Comparison of ENCODE assay signal across 18 cellular contexts in the genomic region with DNA sequence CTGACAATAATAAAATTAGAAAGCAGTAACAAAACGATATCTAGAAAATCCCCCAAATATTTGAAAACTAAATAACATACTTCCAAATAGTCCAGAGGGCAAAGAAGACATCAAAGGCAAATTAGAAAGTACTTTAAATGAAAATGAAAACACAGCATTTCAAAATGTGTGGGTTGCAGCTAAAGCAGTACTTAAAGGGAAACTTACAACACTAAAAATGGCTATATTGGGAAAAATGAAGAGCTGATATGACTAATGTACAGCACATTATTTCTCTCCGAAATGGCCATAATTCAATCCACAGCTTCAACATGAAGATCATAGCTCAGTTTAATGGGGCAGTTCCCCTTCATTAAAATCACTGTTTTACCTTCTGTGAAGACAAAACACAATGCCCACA.
DNase-seq lines count a peak whose midpoint lies in the region; ATAC-seq and TF ChIP-seq lines count a peak whose summit lies in the region.
"Had no signal": no experiment of that assay in that cellular context is flagged by ENCODE, and none has a peak within 500 bp of the region (broad histone marks: within the 10 kb centered on the region; RNA-seq: fewer than 3 reads in every experiment).

No MANE protein-coding gene starts in this region.

- peak overlapping the region; percentile 68 for H3K4me3 Mint-ChIP-seq in activated T-helper 1 cell treated with anti-CD3 and anti-CD28 coated beads, Interleukin-12 subunit alpha, Interleukin-12 subunit beta, Interleukin-2, Interleukin-4 antibody, amounts not matched to agents 30 ng/mL and 10 ng/mL and 1 ng/mL, durations not matched to agents 14 hours and 24 hours and 36 hours
- H3K4me3 Mint-ChIP-seq in naive thymus-derived CD8-positive, alpha-beta T cell, result peak overlapping the region; percentile 34 to 87 (median 68)

- no peaks in the 10 kb centered on the region for H3K9me3 ChIP-seq in mucosa of descending colon
- H3K9me3 ChIP-seq: right lobe of liver had no signal

- H3K4me3 ChIP-seq in GM12865 (ENCODE audit: low read depth, low read length) (peak overlapping the region; percentile 26; the same call in 1 of the 2 replicates), mucosa of descending colon (no peak overlapping the region)
- H3K4me3 ChIP-seq: hepatocyte, PC-9, right lobe of liver had no signal

- peaks cover 44% of the 10 kb centered on the region for H3K36me3 Mint-ChIP-seq in activated T-helper 1 cell treated with anti-CD3 and anti-CD28 coated beads, Interleukin-12 subunit alpha, Interleukin-12 subunit beta, Interleukin-2, Interleukin-4 antibody, amounts not matched to agents 30 ng/mL and 10 ng/mL and 1 ng/mL, durations not matched to agents 14 hours and 24 hours and 36 hours (ENCODE audit: low read depth)
- peaks cover 11 to 88% (median 51%) of the 10 kb centered on the region in 3 donors for H3K36me3 Mint-ChIP-seq in naive thymus-derived CD8-positive, alpha-beta T cell

- H3K4me1 Mint-ChIP-seq in activated T-helper 1 cell treated with anti-CD3 and anti-CD28 coated beads, Interleukin-12 subunit alpha, Interleukin-12 subunit beta, Interleukin-2, Interleukin-4 antibody, amounts not matched to agents 30 ng/mL and 10 ng/mL and 1 ng/mL, durations not matched to agents 14 hours and 24 hours and 36 hours (ENCODE audit: low read depth), result peaks cover 58% of the 10 kb centered on the region
- peaks cover 15 to 53% (median 48%) of the 10 kb centered on the region in 4 donors for H3K4me1 Mint-ChIP-seq in naive thymus-derived CD8-positive, alpha-beta T cell

- POLR2A ChIA-PET in naive thymus-derived CD8-positive, alpha-beta T cell (lab: Charles Lee), result interaction anchor here (1.0 to 1.5 kb wide), 3 partner anchors 39 to 165 kb away, joined by 3 to 4 read pairs (median 4); a partner anchor contains a TSS

- peak overlapping the region; percentile 72 for H3K27ac Mint-ChIP-seq in activated T-helper 1 cell treated with anti-CD3 and anti-CD28 coated beads, Interleukin-12 subunit alpha, Interleukin-12 subunit beta, Interleukin-2, Interleukin-4 antibody, amounts not matched to agents 30 ng/mL and 10 ng/mL and 1 ng/mL, durations not matched to agents 14 hours and 24 hours and 36 hours
- H3K27ac Mint-ChIP-seq in naive thymus-derived CD8-positive, alpha-beta T cell, result peak overlapping the region; percentile 76 to 99 (median 93)

- no peak for TF ChIP-seq CTCF in GM12865 (IDR thresholded peaks at IDR 0.05; ENCODE audit: insufficient read depth, low read depth, low read length, missing control alignments)
- TF ChIP-seq CTCF in mucosa of descending colon (IDR thresholded peaks at IDR 0.05), result no peak

- H3K9me3 Mint-ChIP-seq in activated T-helper 1 cell treated with anti-CD3 and anti-CD28 coated beads, Interleukin-12 subunit alpha, Interleukin-12 subunit beta, Interleukin-2, Interleukin-4 antibody, amounts not matched to agents 30 ng/mL and 10 ng/mL and 1 ng/mL, durations not matched to agents 14 hours and 24 hours and 36 hours, result no peaks in the 10 kb centered on the region
- no peaks in the 10 kb centered on the region for H3K9me3 Mint-ChIP-seq in naive thymus-derived CD8-positive, alpha-beta T cell

- no peaks in the 10 kb centered on the region for H3K4me1 ChIP-seq in mucosa of descending colon (ENCODE audit: low read depth)
- H3K4me1 ChIP-seq: right lobe of liver had no signal

- peak; percentile 28 for DNase-seq in CD1c-positive myeloid dendritic cell (ENCODE audit: extremely low spot score)
- DNase-seq in GM12865 (ENCODE audit: low read depth), result peak; percentile 8
- no peak for DNase-seq in activated T-helper 1 cell treated with anti-CD3 and anti-CD28 coated beads, Interleukin-12 subunit alpha, Interleukin-12 subunit beta, Interleukin-2, Interleukin-4 antibody, amounts not matched to agents 30 ng/mL and 10 ng/mL and 1 ng/mL, durations not matched to agents 14 hours and 24 hours and 36 hours (ENCODE audit: low spot score)
- DNase-seq in naive thymus-derived CD8-positive, alpha-beta T cell, result no peak
- DNase-seq in sciatic nerve (ENCODE audit: low spot score), result no peak
- no peak for DNase-seq in NCI-H774 (lab: John Stamatoyannopoulos, UW)
- no peak for DNase-seq in mucosa of descending colon
- DNase-seq: AML-193; DND-41; effector CD8-positive, alpha-beta T cell; IMR-90; midbrain; NCI-H526; nucleus accumbens; PC-9; right lobe of liver; stimulated activated CD4-positive, alpha-beta T cell treated with anti-CD3 and anti-CD28 coated beads, Interleukin-1b, Interleukin-23, amount 100 ng/mL, for 48 hours had no signal

- no peaks in the 10 kb centered on the region for H3K36me3 ChIP-seq in mucosa of descending colon (ENCODE audit: low read depth)

- intact Hi-C loops in activated T-helper 1 cell treated with anti-CD3 and anti-CD28 coated beads, Interleukin-12 subunit alpha, Interleukin-12 subunit beta, Interleukin-2, Interleukin-4 antibody, amounts not matched to agents 30 ng/mL and 10 ng/mL and 1 ng/mL, durations not matched to agents 14 hours and 24 hours and 36 hours (cut with micrococcal nuclease), result loop anchor here (1.0 to 2.0 kb wide), 3 partner anchors 59 to 426 kb away; a partner anchor contains a TSS
- intact Hi-C loops in sciatic nerve (cut with DNase I) (loop anchor here (10.0 kb wide), 1 partner anchor 396 kb away; no protein-coding TSS in a partner anchor), mucosa of descending colon (cut with DNase I, micrococcal nuclease) (no loop called here)

- peak; percentile 36 to 37 for ATAC-seq in naive thymus-derived CD8-positive, alpha-beta T cell
- ATAC-seq in sciatic nerve (no peak), mucosa of descending colon (no peak)

- no peaks in the 10 kb centered on the region for H3K27me3 Mint-ChIP-seq in activated T-helper 1 cell treated with anti-CD3 and anti-CD28 coated beads, Interleukin-12 subunit alpha, Interleukin-12 subunit beta, Interleukin-2, Interleukin-4 antibody, amounts not matched to agents 30 ng/mL and 10 ng/mL and 1 ng/mL, durations not matched to agents 14 hours and 24 hours and 36 hours (ENCODE audit: insufficient read depth)
- no peaks in the 10 kb centered on the region for H3K27me3 Mint-ChIP-seq in naive thymus-derived CD8-positive, alpha-beta T cell

Comparison
In these comparisons a context has a peak if more than half of its experiments do, and no peak if none do; other contexts are left out.
1. DNase-seq: peak in CD1c-positive myeloid dendritic cell (single experiment) and GM12865 (single experiment); none in activated T-helper 1 cell treated with anti-CD3 and anti-CD28 coated beads, Interleukin-12 subunit alpha, Interleukin-12 subunit beta, Interleukin-2, Interleukin-4 antibody, amounts not matched to agents 30 ng/mL and 10 ng/mL and 1 ng/mL, durations not matched to agents 14 hours and 24 hours and 36 hours (single experiment), naive thymus-derived CD8-positive, alpha-beta T cell (0 of 10), sciatic nerve (single experiment), NCI-H774 (single experiment) and mucosa of descending colon (0 of 3).
2. ATAC-seq: peak in naive thymus-derived CD8-positive, alpha-beta T cell (2 of 2); none in sciatic nerve (single experiment) and mucosa of descending colon (single experiment).
3. intact Hi-C loops: an anchor here in activated T-helper 1 cell treated with anti-CD3 and anti-CD28 coated beads, Interleukin-12 subunit alpha, Interleukin-12 subunit beta, Interleukin-2, Interleukin-4 antibody, amounts not matched to agents 30 ng/mL and 10 ng/mL and 1 ng/mL, durations not matched to agents 14 hours and 24 hours and 36 hours (1.0 to 2.0 kb wide) and sciatic nerve (10.0 kb wide); none called in mucosa of descending colon.